Comparison of ENCODE assay signal across 33 cellular contexts in the genomic region with DNA sequence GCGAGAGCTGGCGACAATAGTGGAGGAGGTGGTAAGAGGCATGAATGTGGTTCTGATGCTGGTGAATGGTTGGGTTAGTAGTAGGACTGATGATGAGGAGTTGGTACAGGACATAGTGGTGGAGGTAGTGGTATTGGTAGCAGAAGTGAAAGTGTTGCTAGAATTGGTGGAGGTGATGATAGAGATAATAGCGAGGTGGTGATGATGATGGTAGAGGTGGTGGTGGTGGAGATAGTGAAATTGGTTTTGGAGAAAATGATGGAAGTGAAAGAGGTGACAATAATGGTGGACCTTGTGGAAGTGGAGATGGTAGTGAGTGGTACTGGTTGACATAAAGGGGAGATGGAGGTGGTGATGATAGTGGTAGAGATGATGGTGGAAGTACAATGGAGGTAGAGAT.
"Had no signal": no experiment of that assay in that cellular context is flagged by ENCODE, and none has a peak within 500 bp of the region (broad histone marks: within the 10 kb centered on the region; RNA-seq: fewer than 3 reads in every experiment).

No MANE protein-coding gene starts in this region.

- H3K27ac ChIP-seq: adrenal gland, body of pancreas, brain microvascular endothelial cell, breast epithelium, VCaP had no signal

- H3K36me3 ChIP-seq: adrenal gland, brain microvascular endothelial cell, breast epithelium had no signal

- FAIRE-seq: astrocyte, TTC549 had no signal

- H3K4me3 ChIP-seq: adrenal gland, body of pancreas, breast epithelium had no signal

- H3K9me3 ChIP-seq: adrenal gland, body of pancreas, breast epithelium had no signal

- H3K27me3 ChIP-seq: adrenal gland, body of pancreas, brain microvascular endothelial cell, breast epithelium had no signal

- H3K4me1 ChIP-seq: adrenal gland, body of pancreas, breast epithelium had no signal

- ATAC-seq: activated CD8-positive, alpha-beta T cell treated with anti-CD3 and anti-CD28 coated beads for 36 hours; activated naive CD4-positive, alpha-beta T cell treated with anti-CD3 and anti-CD28 coated beads, Interleukin-2, amount 50 U/mL, for 72 hours; activated T-cell treated with anti-CD3 and anti-CD28 coated beads, Interleukin-2, amount 50 U/mL, for 4 hours; activated T-cell treated with anti-CD3 and anti-CD28 coated beads, Interleukin-2, amount 50 U/mL, for 72 hours; activated T-helper 17 cell treated with anti-CD3 and anti-CD28 coated beads, Interleukin-2, amount 50 U/mL, for 72 hours; body of pancreas; T-cell; T-helper 17 cell had no signal

- DNase-seq: activated B cell treated with CpG ODN at 0.5 μM for 24 hours; activated CD4-positive, alpha-beta memory T cell treated with anti-CD3 and anti-CD28 coated beads for 36 hours; activated CD4-positive, alpha-beta T cell treated with anti-CD3 and anti-CD28 coated beads for 4 hours; activated CD4-positive, alpha-beta T cell treated with anti-CD3 and anti-CD28 coated beads, Interleukin-2, amount 10 ng/mL, durations not matched to agents 24 days and 14 days; activated CD4-positive, alpha-beta T cell treated with anti-CD3 and anti-CD28 coated beads, Interleukin-2, amount 50 U/mL, for 1 hour; activated CD4-positive, alpha-beta T cell treated with anti-CD3 and anti-CD28 coated beads, Interleukin-2, amount 50 U/mL, for 4 hours; activated CD4-positive, CD25-positive, alpha-beta regulatory T cell treated with anti-CD3 and anti-CD28 coated beads, Interleukin-2, amount 50 U/mL, for 72 hours; activated CD8-positive, alpha-beta memory T cell treated with anti-CD3 and anti-CD28 coated beads, Interleukin-2, amount 50 U/mL, for 4 hours; activated CD8-positive, alpha-beta T cell treated with anti-CD3 and anti-CD28 coated beads for 36 hours; activated effector memory CD4-positive, alpha-beta T cell treated with anti-CD3 and anti-CD28 coated beads, Interleukin-2, amount 50 U/mL, for 16 hours; activated gamma-delta T cell treated with Interleukin-2 at 50 U/mL for 16 hours; activated naive CD4-positive, alpha-beta T cell; activated naive CD4-positive, alpha-beta T cell treated with anti-CD3 and anti-CD28 coated beads for 36 hours; activated naive CD4-positive, alpha-beta T cell treated with anti-CD3 and anti-CD28 coated beads, Interleukin-2, amount 50 U/mL, for 16 hours; activated naive CD8-positive, alpha-beta T cell treated with anti-CD3 and anti-CD28 coated beads, Interleukin-2, amount 10 ng/mL, durations not matched to agents 7 days and 5 days; activated T-cell treated with anti-CD3 and anti-CD28 coated beads for 4 hours; activated T-cell treated with anti-CD3 and anti-CD28 coated beads, Interleukin-2, amount 50 U/mL, for 1 hour; activated T-cell treated with anti-CD3 and anti-CD28 coated beads, Interleukin-2, amount 50 U/mL, for 4 hours; activated T-cell treated with anti-CD3 and anti-CD28 coated beads, Interleukin-2, amount 50 U/mL, for 72 hours; adrenal gland; amniotic stem cell; aorta; body of pancreas; brain microvascular endothelial cell; central memory CD4-positive, alpha-beta T cell; T-cell; T-helper 17 cell had no signal
